Comparison of ENCODE assay signal across 1 cellular context in genomic region chr11:78168539-78169477, GRCh38.
A peak's percentile ranks its signal among the peaks of the same experiment; 100 is the strongest.
TF ChIP-seq lines count a peak whose summit lies in the region.

No MANE protein-coding gene starts in this region.

TF ChIP-seq in HepG2, 621 proteins besides CTCF, POLR2A, EP300 and RAD21:
- TF ChIP-seq ZNF232 (CRISPR knock-in tag; IDR thresholded peaks at IDR 0.05; ENCODE audit: borderline replicate concordance) = no peak
- peak; percentile 14; the same call in 1 of the 2 replicates for TF ChIP-seq HNF4A (CRISPR knock-in tag; IDR thresholded peaks at IDR 0.05)
- TF ChIP-seq GLI4 (CRISPR knock-in tag; IDR thresholded peaks at IDR 0.05; ENCODE audit: borderline replicate concordance) = no peak
- peak; percentile 66; the same call in 1 of the 2 replicates for TF ChIP-seq ZBTB38 (CRISPR knock-in tag; IDR thresholded peaks at IDR 0.05)
- TF ChIP-seq FOXA3 (CRISPR knock-in tag; IDR thresholded peaks at IDR 0.05) = no peak
- 0 out of 2 replicates have a peak, but pooled peaks have one; percentile 9 for TF ChIP-seq ARID4A (CRISPR knock-in tag; IDR thresholded peaks at IDR 0.05; ENCODE audit: borderline replicate concordance)
- TF ChIP-seq GFI1 (CRISPR knock-in tag; IDR thresholded peaks at IDR 0.05; ENCODE audit: borderline replicate concordance) = 0 out of 2 replicates have a peak, but pooled peaks have one; percentile 29
- peak; percentile 37; the same call in 1 of the 2 replicates for TF ChIP-seq ZFP91 (CRISPR knock-in tag; IDR thresholded peaks at IDR 0.05; ENCODE audit: borderline replicate concordance)
- TF ChIP-seq SETDB1 (CRISPR knock-in tag; IDR thresholded peaks at IDR 0.05; ENCODE audit: borderline replicate concordance) = no peak
- no peak for TF ChIP-seq TARDBP (CRISPR knock-in tag; IDR thresholded peaks at IDR 0.05)
- 0 out of 2 replicates have a peak, but pooled peaks have one; percentile 29 for TF ChIP-seq ZBTB37 (CRISPR knock-in tag; IDR thresholded peaks at IDR 0.05)
- peak; percentile 69 for TF ChIP-seq ZNF264 (CRISPR knock-in tag; IDR thresholded peaks at IDR 0.05)
- TF ChIP-seq PATZ1 (CRISPR knock-in tag; IDR thresholded peaks at IDR 0.05) = 0 out of 2 replicates have a peak, but pooled peaks have one; percentile 7
- peak; percentile 60 for TF ChIP-seq ZNF687 (CRISPR knock-in tag; IDR thresholded peaks at IDR 0.05)
- no peak for TF ChIP-seq NR0B2 (CRISPR knock-in tag; IDR thresholded peaks at IDR 0.05)
- 0 out of 4 replicates have a peak, but pooled peaks of 1 of the 2 experiments have one; percentile 9 for TF ChIP-seq NR2F1 (CRISPR knock-in tag; IDR thresholded peaks at IDR 0.05)
- TF ChIP-seq TGIF2 (CRISPR knock-in tag; IDR thresholded peaks at IDR 0.05) = no peak
- no peak for TF ChIP-seq ZNF75D (CRISPR knock-in tag; IDR thresholded peaks at IDR 0.05; ENCODE audit: borderline replicate concordance)
- 0 out of 2 replicates have a peak, but pooled peaks have one; percentile 27 for TF ChIP-seq RXRA (CRISPR knock-in tag; IDR thresholded peaks at IDR 0.05)
- no peak for TF ChIP-seq ZBTB7A (CRISPR knock-in tag; IDR thresholded peaks at IDR 0.05)
- 0 out of 2 replicates have a peak, but pooled peaks have one; percentile 16 for TF ChIP-seq IRF2 (CRISPR knock-in tag; IDR thresholded peaks at IDR 0.05)
- TF ChIP-seq MIXL1 (CRISPR knock-in tag; IDR thresholded peaks at IDR 0.05) = no peak
- no peak for TF ChIP-seq NFYC (CRISPR knock-in tag; IDR thresholded peaks at IDR 0.05)
- TF ChIP-seq JUND (CRISPR knock-in tag; IDR thresholded peaks at IDR 0.05) = no peak
- 0 out of 2 replicates have a peak, but pooled peaks have one; percentile 30 for TF ChIP-seq MED1 (CRISPR knock-in tag; IDR thresholded peaks at IDR 0.05)
TF ChIP-seq in HepG2: peak in this region for 13.
